In genomic region chr6:158026054-158026900, GRCh38 we compare ENCODE assay signal across 1 cellular context.
TF ChIP-seq lines count a peak whose summit lies in the region.

No MANE protein-coding gene starts in this region.

TF ChIP-seq in GM12878, 131 proteins besides CTCF, POLR2A, EP300 and RAD21 (continued from another document):
- TF ChIP-seq ZBTB4 (CRISPR knock-in tag; IDR thresholded peaks at IDR 0.05) (no peak), CBFB (IDR thresholded peaks at IDR 0.05; ENCODE audit: low read depth) (no peak), SREBF1 (IDR thresholded peaks at IDR 0.05; ENCODE audit: low read length) (no peak), ZNF217 (IDR thresholded peaks at IDR 0.05) (no peak), RB1 (IDR thresholded peaks at IDR 0.05; ENCODE audit: borderline replicate concordance) (no peak), STAT3 (IDR thresholded peaks at IDR 0.05; ENCODE audit: low read depth, low read length) (no peak), DPF2 (IDR thresholded peaks at IDR 0.05) (0 out of 2 replicates have a peak, but pooled peaks have one; percentile 37), ZBED1 (IDR thresholded peaks at IDR 0.05; ENCODE audit: borderline replicate concordance) (no peak), JUND (IDR thresholded peaks at IDR 0.05; ENCODE audit: low read depth, low read length) (0 out of 2 replicates have a peak, but pooled peaks have one; percentile 8), HSF1 (IDR thresholded peaks at IDR 0.05; ENCODE audit: low read depth, low read length) (no peak), ESRRA (IDR thresholded peaks at IDR 0.05; ENCODE audit: low read length) (no peak), ZNF274 (IDR thresholded peaks at IDR 0.05; ENCODE audit: insufficient read depth, insufficient read length) (no peak), BRCA1 (IDR thresholded peaks at IDR 0.05; ENCODE audit: low read depth, low read length) (no peak), POLR2AphosphoS2 (IDR thresholded peaks at IDR 0.05; ENCODE audit: low read depth, low read length) (no peak), IRF3 (IDR thresholded peaks at IDR 0.05) (no peak), RFX5 (IDR thresholded peaks at IDR 0.05; ENCODE audit: low read depth, low read length) (no peak), TAF1 (IDR thresholded peaks at IDR 0.05; ENCODE audit: borderline replicate concordance, low read depth, low read length) (no peak), TCF3 (IDR thresholded peaks at IDR 0.05; ENCODE audit: borderline replicate concordance, insufficient read depth, low read depth, low read length) (no peak), E2F4 (IDR thresholded peaks at IDR 0.05; ENCODE audit: low read depth, low read length) (no peak), RCOR1 (conservative IDR thresholded peaks at IDR 0.05; ENCODE audit: low read depth, low read length) (0 out of 2 replicates have a peak, but pooled peaks have one; percentile 36), POLR2AphosphoS5 (IDR thresholded peaks at IDR 0.05; ENCODE audit: low read length) (no peak), CREB1 (IDR thresholded peaks at IDR 0.05; ENCODE audit: low read depth) (0 out of 2 replicates have a peak, but pooled peaks have one; percentile 36), E2F8 (IDR thresholded peaks at IDR 0.05; ENCODE audit: low read depth, partially characterized antibody) (no peak), ZNF622 (IDR thresholded peaks at IDR 0.05) (no peak), NFYA (IDR thresholded peaks at IDR 0.05; ENCODE audit: borderline replicate concordance, low read depth, low read length) (no peak), HDAC2 (IDR thresholded peaks at IDR 0.05) (no peak), NR2C1 (IDR thresholded peaks at IDR 0.05) (no peak), SMC3 (IDR thresholded peaks at IDR 0.05; ENCODE audit: borderline replicate concordance, low read length) (peak; percentile 24; the same call in 1 of the 2 replicates), USF2 (IDR thresholded peaks at IDR 0.05; ENCODE audit: borderline replicate concordance, low read depth, low read length) (no peak), MEF2A (IDR thresholded peaks at IDR 0.05; ENCODE audit: insufficient read depth, low read depth, low read length) (no peak), HDAC6 (IDR thresholded peaks at IDR 0.05; ENCODE audit: unreplicated experiment) (no peak), MYC (IDR thresholded peaks at IDR 0.05; ENCODE audit: insufficient read depth, insufficient read length, insufficient replicate concordance, low read length, severe bottlenecking) (no peak), BHLHE40 (IDR thresholded peaks at IDR 0.05; ENCODE audit: borderline replicate concordance in 1 of 2, low read depth in 2 of 2, low read length in 1 of 2) (peak in 1 of 2 experiments; percentile 11; a peak in 1 of 4 replicates), CBX3 (IDR thresholded peaks at IDR 0.05; ENCODE audit: borderline replicate concordance, low read depth) (no peak), SMAD5 (IDR thresholded peaks at IDR 0.05; ENCODE audit: low read depth) (no peak), E4F1 (IDR thresholded peaks at IDR 0.05; ENCODE audit: borderline replicate concordance, partially characterized antibody) (no peak)
